Comparison of ENCODE assay signal across 8 cellular contexts in the genomic region with DNA sequence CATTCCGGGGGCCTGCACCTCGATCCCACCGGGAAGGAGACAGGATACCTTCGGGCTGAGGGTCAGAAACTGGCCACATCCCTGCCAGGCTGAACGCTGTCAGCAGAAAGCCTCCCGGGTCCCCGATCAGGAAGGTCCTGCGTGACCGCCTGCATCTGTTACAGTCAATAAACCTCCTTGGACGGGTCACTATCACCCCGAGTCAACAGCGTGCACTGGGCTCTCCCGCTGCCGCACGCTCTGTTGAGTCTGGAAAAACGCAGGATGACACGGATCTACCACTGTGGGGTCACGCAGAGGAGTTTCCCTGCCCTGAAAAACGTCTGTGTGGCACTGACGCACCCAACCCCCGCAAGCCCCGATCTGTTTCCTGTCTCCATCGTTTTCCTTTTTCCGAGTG. TPM values are rescaled to one million over a fixed set of nuclear protein-coding genes. Genes with fewer than 3 reads are reported as not detected.
DNase-seq lines count a peak whose midpoint lies in the region; ATAC-seq and TF ChIP-seq lines count a peak whose summit lies in the region.

No MANE protein-coding gene starts in this region.

- peak overlapping the region; percentile 60 for H3K4me3 ChIP-seq in HFF-Myc (replicated peaks; ENCODE audit: low read depth, low read length)
- H3K4me3 ChIP-seq in choroid plexus epithelial cell (ENCODE audit: low read depth, low read length): peak overlapping the region; percentile 7

- TF ChIP-seq POLR2A in GM18505 (IDR thresholded peaks at IDR 0.05; ENCODE audit: borderline replicate concordance, extremely low read depth, insufficient read depth, insufficient read length): no peak

- no peak for ATAC-seq in GM18505 (IDR thresholded peaks at IDR 0.05; ENCODE audit: unreplicated experiment)

- TF ChIP-seq CTCF in HFF-Myc (IDR thresholded peaks at IDR 0.05; ENCODE audit: low read depth, low read length, missing control alignments) (no peak), choroid plexus epithelial cell (conservative IDR thresholded peaks at IDR 0.05; ENCODE audit: low read depth, low read length) (no peak)

- DNase-seq in AG08395 (ENCODE audit: low spot score): peak; percentile 27
- DNase-seq in HFF-Myc (ENCODE audit: extremely low read depth, low read depth): no peak
- DNase-seq in choroid plexus epithelial cell (ENCODE audit: low read depth): no peak
- DNase-seq in myocyte (ENCODE audit: low read depth): peak; percentile 76
- DNase-seq in NCI-H510A treated with DMSO at 0.1 percent for 48 hours (lab: John Stamatoyannopoulos, UW): no peak
- DNase-seq in HPDE6-E6E7 (ENCODE audit: extremely low spot score): no peak
- DNase-seq in DMS 273 treated with DMSO at 0.1 percent for 48 hours (lab: John Stamatoyannopoulos, UW): no peak

RNA-seq across cellular contexts. Expression of gene PPP2R3B, which starts 12.1 kb away (rescaled TPM):
- 207 and 226 TPM in 2 replicates for total RNA-seq in myocyte
- polyA plus RNA-seq in myocyte (2012): 139 TPM

RNA-seq across cellular contexts. Expression of gene GTPBP6, which starts 56.0 kb away (rescaled TPM):
- 78.7 and 82.3 TPM in 2 replicates for total RNA-seq in myocyte
- 46.0 TPM for polyA plus RNA-seq in myocyte (2012)

Comparison
In these comparisons a context has a peak if more than half of its experiments do, and no peak if none do; other contexts are left out.
1. DNase-seq: peak in AG08395 (single experiment) and myocyte (single experiment); none in HFF-Myc (single experiment), choroid plexus epithelial cell (single experiment), NCI-H510A treated with DMSO at 0.1 percent for 48 hours (single experiment), HPDE6-E6E7 (single experiment) and DMS 273 treated with DMSO at 0.1 percent for 48 hours (single experiment).